ENCODE assay signal across 2 cellular contexts in genomic region chr4:73692701-73693100, GRCh38.
TF ChIP-seq lines count a peak whose summit lies in the region.

No MANE protein-coding gene starts in this region.

TF ChIP-seq in SK-N-SH treated with all-trans-retinoic acid at 6 μM for 48 hours, 23 proteins besides CTCF, POLR2A, EP300 and RAD21 (continued from another document):
- TF ChIP-seq TSHZ2 (CRISPR knock-in tag; IDR thresholded peaks at IDR 0.05) (no peak), ISL1 (CRISPR knock-in tag; IDR thresholded peaks at IDR 0.05) (no peak), GLIS3 (CRISPR knock-in tag; IDR thresholded peaks at IDR 0.05) (no peak), TOX (CRISPR knock-in tag; IDR thresholded peaks at IDR 0.05; ENCODE audit: borderline replicate concordance) (no peak)

TF ChIP-seq in SK-N-SH, 30 proteins besides CTCF, POLR2A, EP300 and RAD21 (continued from another document):
- TF ChIP-seq REST (IDR thresholded peaks at IDR 0.05; ENCODE audit: low read depth, low read length) (no peak), ELF1 (IDR thresholded peaks at IDR 0.05) (no peak), RCOR1 (IDR thresholded peaks at IDR 0.05; ENCODE audit: low read length) (no peak), GATA2 (CRISPR knock-in tag; IDR thresholded peaks at IDR 0.05) (no peak)
